In the genomic region with DNA sequence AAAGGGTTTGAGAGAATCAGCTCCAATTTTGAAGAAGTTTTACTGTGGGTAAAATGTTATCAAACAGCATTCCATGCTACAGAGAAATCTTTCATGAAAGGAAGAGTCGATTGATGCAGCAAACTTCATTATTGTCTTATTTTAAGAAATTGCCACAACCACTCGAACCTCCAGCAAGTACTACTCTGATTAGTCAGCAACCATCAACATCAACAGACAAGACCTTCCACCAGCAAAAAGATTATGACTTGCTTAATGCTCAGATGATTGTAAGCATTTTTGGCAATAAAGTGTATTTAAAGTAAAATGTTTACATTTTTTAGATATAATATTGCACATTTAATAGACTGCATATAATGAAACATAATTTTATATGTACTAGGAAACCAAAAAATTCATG, we compare ENCODE assay signal across 23 cellular contexts.
"Had no signal": no experiment of that assay in that cellular context is flagged by ENCODE, and none has a peak within 500 bp of the region (broad histone marks: within the 10 kb centered on the region; RNA-seq: fewer than 3 reads in every experiment).

No MANE protein-coding gene starts in this region.

- DNase-seq: naive thymus-derived CD4-positive, alpha-beta T cell; natural killer cell; occipital lobe; ovary; posterior cingulate gyrus; psoas muscle; right cardiac atrium; right lobe of liver; sigmoid colon; small intestine; stimulated activated CD4-positive, alpha-beta T cell treated with anti-CD3 and anti-CD28 coated beads, Interleukin-15, amount 100 ng/mL, for 24 hours; stimulated activated CD4-positive, alpha-beta T cell treated with anti-CD3 and anti-CD28 coated beads, Interleukin-2, amount 100 ng/mL, for 24 hours; stimulated activated CD4-positive, alpha-beta T cell treated with anti-CD3 and anti-CD28 coated beads, Interleukin-2, amount 100 ng/mL, for 48 hours; stimulated activated naive B cell treated with anti-CD40 and anti-IgM and Interleukin-4, amounts not matched to agents 10 μg/mL and 1 μg/mL and 100 μg/mL, for 72 hours; stimulated activated naive CD4-positive, alpha-beta T cell treated with Interleukin-2 at 50 U/mL for 16 hours; stomach; testis; tibial artery; transverse colon; upper lobe of right lung; uterus had no signal

- H3K4me3 ChIP-seq: neural progenitor cell, ovary, psoas muscle, right lobe of liver, sigmoid colon, stomach, suprapubic skin, testis, tibial artery, transverse colon, upper lobe of right lung, uterus had no signal

- FAIRE-seq: small intestine had no signal
